35 cellular contexts compared by ENCODE assay signal in the genomic region with DNA sequence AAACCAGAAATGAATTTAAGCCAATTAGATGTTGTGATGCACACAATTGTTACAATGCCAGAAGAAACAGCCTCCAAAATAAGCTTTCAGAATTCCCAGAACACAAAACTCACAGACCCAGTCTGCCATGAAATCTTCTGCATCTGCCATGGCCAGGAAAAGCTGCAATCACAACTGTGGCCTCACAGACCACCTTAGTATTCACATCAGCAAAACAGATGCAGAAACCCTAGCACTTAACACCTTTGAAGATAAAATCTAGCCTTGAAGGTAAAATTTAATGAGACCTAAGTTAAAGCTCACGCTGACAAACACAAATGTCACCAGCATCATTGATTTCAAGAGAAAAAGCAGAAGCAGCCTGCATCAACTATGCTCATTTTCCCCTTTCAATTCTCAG.
"Had no signal": no experiment of that assay in that cellular context is flagged by ENCODE, and none has a peak within 500 bp of the region (broad histone marks: within the 10 kb centered on the region; RNA-seq: fewer than 3 reads in every experiment).

No MANE protein-coding gene starts in this region.

- DNase-seq: activated CD4-positive, alpha-beta memory T cell treated with anti-CD3 and anti-CD28 coated beads, Interleukin-2, amount 10 ng/mL, durations not matched to agents 7 days and 5 days; activated CD4-positive, alpha-beta T cell treated with anti-CD3 and anti-CD28 coated beads for 1 hour; activated CD4-positive, alpha-beta T cell treated with anti-CD3 and anti-CD28 coated beads for 36 hours; activated CD4-positive, alpha-beta T cell treated with anti-CD3 and anti-CD28 coated beads for 48 hours; activated CD4-positive, alpha-beta T cell treated with anti-CD3 and anti-CD28 coated beads, Interleukin-2, amount 10 ng/mL, durations not matched to agents 7 days and 5 days; activated CD4-positive, alpha-beta T cell treated with anti-CD3 and anti-CD28 coated beads, Interleukin-2, amount 50 U/mL, for 48 hours; activated CD4-positive, CD25-positive, alpha-beta regulatory T cell; activated CD8-positive, alpha-beta memory T cell treated with anti-CD3 and anti-CD28 coated beads for 24 hours; activated CD8-positive, alpha-beta memory T cell treated with anti-CD3 and anti-CD28 coated beads, Interleukin-2, amount 10 ng/mL, durations not matched to agents 7 days and 5 days; activated CD8-positive, alpha-beta memory T cell treated with anti-CD3 and anti-CD28 coated beads, Interleukin-2, amount 50 U/mL, for 48 hours; activated CD8-positive, alpha-beta T cell treated with anti-CD3 and anti-CD28 coated beads, Interleukin-2, amount 10 ng/mL, durations not matched to agents 7 days and 5 days; activated effector memory CD4-positive, alpha-beta T cell treated with Interleukin-2 at 50 U/mL for 16 hours; activated gamma-delta T cell; activated naive CD4-positive, alpha-beta T cell treated with anti-CD3 and anti-CD28 coated beads for 36 hours; activated naive CD4-positive, alpha-beta T cell treated with anti-CD3 and anti-CD28 coated beads, Interleukin-2, amount 50 U/mL, for 16 hours; activated naive CD8-positive, alpha-beta T cell treated with anti-CD3 and anti-CD28 coated beads for 36 hours; activated T-cell treated with anti-CD3 and anti-CD28 coated beads, Interleukin-2, amount 50 U/mL, for 24 hours; activated T-cell treated with anti-CD3 and anti-CD28 coated beads, Interleukin-2, amount 50 U/mL, for 48 hours; adrenal gland; amniotic stem cell; aorta; body of pancreas; brain microvascular endothelial cell; central memory CD4-positive, alpha-beta T cell; T-helper 1 cell; T-helper 2 cell; T-helper 9 cell; WERI-Rb-1 had no signal

- H3K27me3 ChIP-seq: adrenal gland, body of pancreas, brain microvascular endothelial cell, breast epithelium had no signal

- H3K4me3 Mint-ChIP-seq: activated CD4-positive, alpha-beta memory T cell treated with anti-CD3 and anti-CD28 coated beads, Interleukin-2, amount 10 ng/mL, durations not matched to agents 7 days and 5 days; activated CD4-positive, alpha-beta T cell treated with anti-CD3 and anti-CD28 coated beads for 36 hours; activated CD4-positive, alpha-beta T cell treated with anti-CD3 and anti-CD28 coated beads, Interleukin-2, amount 10 ng/mL, durations not matched to agents 7 days and 5 days; activated CD8-positive, alpha-beta memory T cell treated with anti-CD3 and anti-CD28 coated beads, Interleukin-2, amount 10 ng/mL, durations not matched to agents 7 days and 5 days; activated CD8-positive, alpha-beta T cell treated with anti-CD3 and anti-CD28 coated beads, Interleukin-2, amount 10 ng/mL, durations not matched to agents 7 days and 5 days; activated naive CD4-positive, alpha-beta T cell treated with anti-CD3 and anti-CD28 coated beads for 36 hours; activated naive CD8-positive, alpha-beta T cell treated with anti-CD3 and anti-CD28 coated beads for 36 hours; activated T-cell treated with anti-CD3 and anti-CD28 coated beads, Interleukin-2, amount 50 U/mL, for 24 hours; T-helper 1 cell treated with Interleukin-12 subunit alpha and Interleukin-12 subunit beta and Interleukin-4 antibody, amounts not matched to agents 30 μg/mL and 1 μg/mL, for 36 hours; T-helper 2 cell treated with Interferon-gamma antibody and Interleukin-4, amounts not matched to agents 5 μg/mL and 100 μg/mL, for 36 hours; WTC11 had no signal

- H3K9me3 ChIP-seq: adrenal gland, body of pancreas, breast epithelium had no signal

- H3K4me1 Mint-ChIP-seq: activated CD4-positive, alpha-beta memory T cell treated with anti-CD3 and anti-CD28 coated beads, Interleukin-2, amount 10 ng/mL, durations not matched to agents 7 days and 5 days; activated CD4-positive, alpha-beta T cell treated with anti-CD3 and anti-CD28 coated beads for 36 hours; activated CD4-positive, alpha-beta T cell treated with anti-CD3 and anti-CD28 coated beads, Interleukin-2, amount 10 ng/mL, durations not matched to agents 7 days and 5 days; activated CD8-positive, alpha-beta memory T cell treated with anti-CD3 and anti-CD28 coated beads, Interleukin-2, amount 10 ng/mL, durations not matched to agents 7 days and 5 days; activated naive CD8-positive, alpha-beta T cell treated with anti-CD3 and anti-CD28 coated beads for 36 hours; WTC11 had no signal

- H3K36me3 ChIP-seq: adrenal gland, brain microvascular endothelial cell, breast epithelium, WERI-Rb-1 had no signal

- ATAC-seq: activated CD4-positive, alpha-beta T cell treated with anti-CD3 and anti-CD28 coated beads for 36 hours; activated CD4-positive, CD25-positive, alpha-beta regulatory T cell treated with anti-CD3 and anti-CD28 coated beads, Interleukin-2, amount 50 U/mL, for 24 hours; activated CD8-positive, alpha-beta memory T cell treated with anti-CD3 and anti-CD28 coated beads, Interleukin-2, amount 10 ng/mL, durations not matched to agents 7 days and 5 days; activated CD8-positive, alpha-beta T cell treated with anti-CD3 and anti-CD28 coated beads, Interleukin-2, amount 10 ng/mL, durations not matched to agents 7 days and 5 days; activated naive CD4-positive, alpha-beta T cell treated with anti-CD3 and anti-CD28 coated beads, Interleukin-2, amount 50 U/mL, for 72 hours; body of pancreas; WTC11 had no signal

- H3K36me3 Mint-ChIP-seq: activated CD8-positive, alpha-beta memory T cell treated with anti-CD3 and anti-CD28 coated beads, Interleukin-2, amount 10 ng/mL, durations not matched to agents 7 days and 5 days; activated naive CD4-positive, alpha-beta T cell treated with anti-CD3 and anti-CD28 coated beads, Interleukin-2, amount 50 U/mL, for 72 hours; activated naive CD8-positive, alpha-beta T cell treated with anti-CD3 and anti-CD28 coated beads for 36 hours; WTC11 had no signal

- H3K4me3 ChIP-seq: adrenal gland, body of pancreas, breast epithelium had no signal

- H3K27me3 Mint-ChIP-seq: activated CD4-positive, alpha-beta memory T cell treated with anti-CD3 and anti-CD28 coated beads, Interleukin-2, amount 10 ng/mL, durations not matched to agents 7 days and 5 days; activated CD4-positive, alpha-beta T cell treated with anti-CD3 and anti-CD28 coated beads for 36 hours; activated CD4-positive, alpha-beta T cell treated with anti-CD3 and anti-CD28 coated beads, Interleukin-2, amount 10 ng/mL, durations not matched to agents 7 days and 5 days; activated CD8-positive, alpha-beta memory T cell treated with anti-CD3 and anti-CD28 coated beads, Interleukin-2, amount 10 ng/mL, durations not matched to agents 7 days and 5 days; activated naive CD8-positive, alpha-beta T cell treated with anti-CD3 and anti-CD28 coated beads for 36 hours; activated T-cell treated with anti-CD3 and anti-CD28 coated beads, Interleukin-2, amount 50 U/mL, for 24 hours had no signal

- H3K27ac ChIP-seq: adrenal gland, body of pancreas, brain microvascular endothelial cell, breast epithelium, WERI-Rb-1 had no signal

- H3K4me1 ChIP-seq: adrenal gland, body of pancreas, breast epithelium had no signal

- H3K27ac Mint-ChIP-seq: activated CD4-positive, alpha-beta memory T cell treated with anti-CD3 and anti-CD28 coated beads, Interleukin-2, amount 10 ng/mL, durations not matched to agents 7 days and 5 days; activated CD4-positive, alpha-beta T cell treated with anti-CD3 and anti-CD28 coated beads for 36 hours; activated CD4-positive, alpha-beta T cell treated with anti-CD3 and anti-CD28 coated beads, Interleukin-2, amount 10 ng/mL, durations not matched to agents 7 days and 5 days; activated CD8-positive, alpha-beta memory T cell treated with anti-CD3 and anti-CD28 coated beads, Interleukin-2, amount 10 ng/mL, durations not matched to agents 7 days and 5 days; activated CD8-positive, alpha-beta T cell treated with anti-CD3 and anti-CD28 coated beads, Interleukin-2, amount 10 ng/mL, durations not matched to agents 7 days and 5 days; activated naive CD4-positive, alpha-beta T cell treated with anti-CD3 and anti-CD28 coated beads for 36 hours; activated naive CD4-positive, alpha-beta T cell treated with anti-CD3 and anti-CD28 coated beads, Interleukin-2, amount 50 U/mL, for 72 hours; activated naive CD8-positive, alpha-beta T cell treated with anti-CD3 and anti-CD28 coated beads for 36 hours; activated T-cell treated with anti-CD3 and anti-CD28 coated beads, Interleukin-2, amount 50 U/mL, for 24 hours; activated T-helper 2 cell treated with anti-CD3 and anti-CD28 coated beads, Interferon-gamma antibody, Interleukin-2, Interleukin-4, amounts not matched to agents 10 μg/mL and 5 μg/mL and 100 μg/mL, durations not matched to agents 14 hours and 24 hours and 36 hours; T-helper 1 cell treated with Interleukin-12 subunit alpha and Interleukin-12 subunit beta and Interleukin-4 antibody, amounts not matched to agents 30 μg/mL and 1 μg/mL, for 36 hours; T-helper 2 cell treated with Interferon-gamma antibody and Interleukin-4, amounts not matched to agents 5 μg/mL and 100 μg/mL, for 36 hours; WTC11 had no signal
